Comparison of ENCODE assay signal across 9 cellular contexts in genomic region chr9:110183208-110184145, GRCh38. TPM values are rescaled to one million over a fixed set of nuclear protein-coding genes. Genes with fewer than 3 reads are reported as not detected.
DNase-seq lines count a peak whose midpoint lies in the region; ATAC-seq, FAIRE-seq and TF ChIP-seq lines count a peak whose summit lies in the region.
"Had no signal": no experiment of that assay in that cellular context is flagged by ENCODE, and none has a peak within 500 bp of the region (broad histone marks: within the 10 kb centered on the region; RNA-seq: fewer than 3 reads in every experiment).

No MANE protein-coding gene starts in this region.

- no peaks in the 10 kb centered on the region for H3K9me3 ChIP-seq in mammary epithelial cell (replicated peaks; ENCODE audit: insufficient read depth, low read length)
- no peaks in the 10 kb centered on the region for H3K9me3 ChIP-seq in kidney (ENCODE audit: control insufficient read depth in 1 of 2, low read length in 2 of 2)

- no peak overlapping the region for H3K27ac ChIP-seq in mammary epithelial cell (ENCODE audit: insufficient read depth, low read depth, low read length)
- H3K27ac ChIP-seq in kidney (ENCODE audit: low read depth in 2 of 2, low read length in 2 of 2): no peak overlapping the region
- H3K27ac ChIP-seq: skin epidermis had no signal

- intact Hi-C loops in mammary epithelial cell (cut with micrococcal nuclease) (loop anchor here (1.0 to 5.0 kb wide), 4 partner anchors 34 to 440 kb away; no protein-coding TSS in a partner anchor), kidney (cut with DNase I) (loop anchor here (5.0 kb wide), 1 partner anchor 34 kb away; no protein-coding TSS in a partner anchor)

- no peaks in the 10 kb centered on the region for H3K36me3 ChIP-seq in mammary epithelial cell (ENCODE audit: insufficient read depth, low read length)
- H3K36me3 ChIP-seq in kidney (ENCODE audit: control insufficient read depth in 1 of 2, insufficient read depth in 2 of 2, low read length in 2 of 2): no peaks in the 10 kb centered on the region

- 63% methylated on average over 6 of the region's 7 CpGs for WGBS in mammary epithelial cell (ENCODE audit: low coverage, missing lambda C conversion rate)

- DNase-seq in SIG-M5 treated with dmso at 0.1 percent for 504 hours (lab: John Stamatoyannopoulos, UW; ENCODE audit: unreplicated experiment): peak; percentile 59
- DNase-seq in SIG-M5 (lab: John Stamatoyannopoulos, UW): no peak
- peak; percentile 17 for DNase-seq in NCI-H146 treated with DMSO at 0.1 percent for 48 hours (lab: John Stamatoyannopoulos, UW; ENCODE audit: unreplicated experiment)
- DNase-seq in T-helper 9 cell: peak; percentile 5
- DNase-seq in mammary epithelial cell: peak; percentile 59
- DNase-seq in kidney: no peak
- peak; percentile 33 for DNase-seq in stimulated activated CD4-positive, alpha-beta T cell treated with anti-CD3 and anti-CD28 coated beads, Interleukin-2, amount 100 ng/mL, for 4 hours (ENCODE audit: low read depth)

- in situ Hi-C loops in mammary epithelial cell (cut with MboI; ENCODE audit: low sequenced_read_pairs in 2 of 2): loop anchor here (10.0 kb wide), 2 partner anchors 241 to 441 kb away; no protein-coding TSS in a partner anchor

- H2AFZ ChIP-seq in mammary epithelial cell (ENCODE audit: low read depth, low read length): no peak overlapping the region

- dilution Hi-C loops in mammary epithelial cell (cut with HindIII; ENCODE audit: low sequenced_read_pairs): no loop called here

- BruUV-seq in mammary epithelial cell (replicated peaks; lab: Mats Ljungman, UMichigan): no TSS peak

- no peaks in the 10 kb centered on the region for H3K79me2 ChIP-seq in mammary epithelial cell (ENCODE audit: insufficient read depth, low read length)

- ATAC-seq in HG02642 (IDR thresholded peaks at IDR 0.05; ENCODE audit: poor library complexity, unreplicated experiment): peak; percentile 78

- no peak for FAIRE-seq in kidney (lab: Jason Lieb, UNC)

- TF ChIP-seq CTCF in mammary epithelial cell (conservative IDR thresholded peaks at IDR 0.05 in 1 of 2, IDR thresholded peaks at IDR 0.05 in 1 of 2; ENCODE audit: extremely low read depth in 1 of 2, insufficient read depth in 1 of 2, low read depth in 1 of 2, low read length in 2 of 2): peak; percentile 81 to 83
- peak; percentile 79 for TF ChIP-seq CTCF in kidney (IDR thresholded peaks at IDR 0.05; ENCODE audit: borderline replicate concordance, extremely low read depth, insufficient read depth)

- H3K27me3 ChIP-seq in mammary epithelial cell (ENCODE audit: insufficient read depth, low read length): no peaks in the 10 kb centered on the region

- peaks cover 34% of the 10 kb centered on the region for H3K4me1 ChIP-seq in mammary epithelial cell (ENCODE audit: insufficient read depth, low read length)
- no peaks in the 10 kb centered on the region for H3K4me1 ChIP-seq in kidney (ENCODE audit: control insufficient read depth in 1 of 2, insufficient read depth in 1 of 2, low read depth in 1 of 2, low read length in 2 of 2)

- CTCF ChIA-PET in mammary epithelial cell (lab: Charles Lee; ENCODE audit: low non-redundant PET): interaction anchor here (0.6 to 1.0 kb wide), 9 partner anchors 27 to 1226 kb away, joined by 3 to 11 read pairs (median 3); no protein-coding TSS in a partner anchor

- no peaks in the 10 kb centered on the region for H4K20me1 ChIP-seq in mammary epithelial cell (ENCODE audit: insufficient read depth, low read length)

- no peak overlapping the region for H3K4me2 ChIP-seq in mammary epithelial cell (ENCODE audit: insufficient read depth, low read depth, low read length)

- H3K9ac ChIP-seq in mammary epithelial cell (ENCODE audit: insufficient read depth, low read length) (no peak overlapping the region), kidney (ENCODE audit: low read length in 2 of 2) (no peak overlapping the region)

- H3K4me3 ChIP-seq in mammary epithelial cell (replicated peaks in 1 of 3; ENCODE audit: insufficient read depth in 1 of 3, low read depth in 2 of 3, low read length in 3 of 3) (no peak overlapping the region), kidney (ENCODE audit: low read length in 2 of 2) (no peak overlapping the region)
- H3K4me3 ChIP-seq: skin epidermis had no signal

RNA-seq across cellular contexts. Expression of gene C9orf152, which starts 24.5 kb away (rescaled TPM):
- total RNA-seq in mammary epithelial cell (not detected), kidney (1.8 TPM)
- polyA plus RNA-seq in mammary epithelial cell (not detected), kidney (ENCODE audit: insufficient read depth, low read depth, low replicate concordance) (not detected)
- polyA minus RNA-seq in mammary epithelial cell: not detected

Comparison
In these comparisons a context has a peak if more than half of its experiments do, and no peak if none do; other contexts are left out.
1. DNase-seq: peak in SIG-M5 treated with dmso at 0.1 percent for 504 hours (single experiment), NCI-H146 treated with DMSO at 0.1 percent for 48 hours (single experiment), T-helper 9 cell (single experiment), mammary epithelial cell (single experiment) and stimulated activated CD4-positive, alpha-beta T cell treated with anti-CD3 and anti-CD28 coated beads, Interleukin-2, amount 100 ng/mL, for 4 hours (single experiment); none in SIG-M5 (single experiment) and kidney (single experiment).